ENCODE assay signal across 14 cellular contexts in genomic region chr4:30269850-30270249, GRCh38.
DNase-seq lines count a peak whose midpoint lies in the region; TF ChIP-seq lines count a peak whose summit lies in the region.
"Had no signal": no experiment of that assay in that cellular context is flagged by ENCODE, and none has a peak within 500 bp of the region (broad histone marks: within the 10 kb centered on the region; RNA-seq: fewer than 3 reads in every experiment).

No MANE protein-coding gene starts in this region.

- no peak for DNase-seq in MCF 10A (ENCODE audit: unreplicated experiment)
- no peak for DNase-seq in breast epithelium (ENCODE audit: low spot score in 2 of 2)
- peak; percentile 28 for DNase-seq in RKO (ENCODE audit: low spot score)
- DNase-seq in epithelial cell of esophagus (ENCODE audit: low read depth) = peak; percentile 32
- DNase-seq in NCI-H69 (lab: John Stamatoyannopoulos, UW) = no peak
- no peak for DNase-seq in stimulated activated CD4-positive, alpha-beta T cell treated with anti-CD3 and anti-CD28 coated beads, Interleukin-15, amount 100 ng/mL, for 24 hours
- no peak for DNase-seq in adrenal gland
- no peak for DNase-seq in superior temporal gyrus (ENCODE audit: extremely low spot score)
- DNase-seq: activated CD8-positive, alpha-beta T cell treated with anti-CD3 and anti-CD28 coated beads, Interleukin-2, amount 10 ng/mL, durations not matched to agents 7 days and 5 days; activated naive CD4-positive, alpha-beta T cell treated with anti-CD3 and anti-CD28 coated beads, Interleukin-2, amount 10 ng/mL, durations not matched to agents 7 days and 5 days; naive thymus-derived CD8-positive, alpha-beta T cell; NCI-H774; T-helper 2 cell; transverse colon had no signal

- 43 to 51% (median 48%) methylated on average over 6 of the region's 6 CpGs for WGBS in adrenal gland, 4 donors

- no peaks in the 10 kb centered on the region for H3K27me3 ChIP-seq in breast epithelium
- no peaks in the 10 kb centered on the region for H3K27me3 ChIP-seq in adrenal gland
- H3K27me3 ChIP-seq: transverse colon had no signal

- TF ChIP-seq CTCF in MCF 10A (IDR thresholded peaks at IDR 0.05; ENCODE audit: unreplicated experiment) (peak; percentile 14), breast epithelium (IDR thresholded peaks at IDR 0.05) (peak in 1 of 3 donors; percentile 18), epithelial cell of esophagus (IDR thresholded peaks at IDR 0.05; ENCODE audit: insufficient read depth, low read depth, low read length, missing control alignments) (peak; percentile 61), adrenal gland (IDR thresholded peaks at IDR 0.05) (peak in 1 of 6 experiments; percentile 25)

- no peak overlapping the region for H3K4me3 Mint-ChIP-seq in MCF 10A (ENCODE audit: unreplicated experiment)
- H3K4me3 Mint-ChIP-seq: activated CD8-positive, alpha-beta T cell treated with anti-CD3 and anti-CD28 coated beads, Interleukin-2, amount 10 ng/mL, durations not matched to agents 7 days and 5 days; activated naive CD4-positive, alpha-beta T cell treated with anti-CD3 and anti-CD28 coated beads, Interleukin-2, amount 10 ng/mL, durations not matched to agents 7 days and 5 days; naive thymus-derived CD8-positive, alpha-beta T cell had no signal

- H3K27ac Mint-ChIP-seq in MCF 10A (ENCODE audit: low read depth, unreplicated experiment) = no peak overlapping the region
- H3K27ac Mint-ChIP-seq: activated CD8-positive, alpha-beta T cell treated with anti-CD3 and anti-CD28 coated beads, Interleukin-2, amount 10 ng/mL, durations not matched to agents 7 days and 5 days; activated naive CD4-positive, alpha-beta T cell treated with anti-CD3 and anti-CD28 coated beads, Interleukin-2, amount 10 ng/mL, durations not matched to agents 7 days and 5 days; naive thymus-derived CD8-positive, alpha-beta T cell had no signal

- H3K36me3 Mint-ChIP-seq in MCF 10A (ENCODE audit: insufficient read depth, unreplicated experiment) = no peaks in the 10 kb centered on the region
- H3K36me3 Mint-ChIP-seq: activated naive CD4-positive, alpha-beta T cell treated with anti-CD3 and anti-CD28 coated beads, Interleukin-2, amount 10 ng/mL, durations not matched to agents 7 days and 5 days; naive thymus-derived CD8-positive, alpha-beta T cell had no signal

- no peaks in the 10 kb centered on the region for H3K27me3 Mint-ChIP-seq in MCF 10A (ENCODE audit: insufficient read depth, unreplicated experiment)
- H3K27me3 Mint-ChIP-seq: activated naive CD4-positive, alpha-beta T cell treated with anti-CD3 and anti-CD28 coated beads, Interleukin-2, amount 10 ng/mL, durations not matched to agents 7 days and 5 days; naive thymus-derived CD8-positive, alpha-beta T cell had no signal

- POLR2A ChIA-PET in MCF 10A (lab: Yijun Ruan, JAX) = no interaction called here

- intact Hi-C loops in MCF 10A (cut with micrococcal nuclease) = no loop called here
- intact Hi-C loops in breast epithelium (cut with DNase I; ENCODE audit: low total_unique reads) = no loop called here
- intact Hi-C loops in adrenal gland (cut with DNase I) = no loop called here

- BruUV-seq in MCF 10A (replicated peaks; lab: Mats Ljungman, UMichigan) = no TSS peak

- H3K4me3 ChIP-seq in breast epithelium (no peak overlapping the region), epithelial cell of esophagus (ENCODE audit: low read length) (no peak overlapping the region), adrenal gland (no peak overlapping the region)
- H3K4me3 ChIP-seq: transverse colon had no signal

- H3K27ac ChIP-seq in breast epithelium = no peak overlapping the region
- H3K27ac ChIP-seq in adrenal gland = no peak overlapping the region
- H3K27ac ChIP-seq: transverse colon had no signal

- TF ChIP-seq POLR2A in breast epithelium (IDR thresholded peaks at IDR 0.05) (no peak), adrenal gland (IDR thresholded peaks at IDR 0.05) (no peak)

- H3K9me3 ChIP-seq in breast epithelium = peaks cover 0 to 4% of the 10 kb centered on the region in 2 donors
- no peaks in the 10 kb centered on the region for H3K9me3 ChIP-seq in adrenal gland (replicated peaks in 1 of 3)
- H3K9me3 ChIP-seq: transverse colon had no signal

- peaks cover 10% of the 10 kb centered on the region for H3K9me3 Mint-ChIP-seq in MCF 10A (ENCODE audit: unreplicated experiment)

- H3K4me1 ChIP-seq in breast epithelium (no peaks in the 10 kb centered on the region), adrenal gland (replicated peaks in 1 of 2) (no peaks in the 10 kb centered on the region)
- H3K4me1 ChIP-seq: transverse colon had no signal

- CTCF ChIA-PET in MCF 10A (lab: Yijun Ruan, JAX) = interaction anchor here (0.7 kb wide), 1 partner anchor 20 kb away, joined by 3 read pairs; no protein-coding TSS in a partner anchor

- peaks cover 8% of the 10 kb centered on the region for H3K4me1 Mint-ChIP-seq in MCF 10A (ENCODE audit: insufficient read depth, unreplicated experiment)
- H3K4me1 Mint-ChIP-seq: activated naive CD4-positive, alpha-beta T cell treated with anti-CD3 and anti-CD28 coated beads, Interleukin-2, amount 10 ng/mL, durations not matched to agents 7 days and 5 days; naive thymus-derived CD8-positive, alpha-beta T cell had no signal

- H3K36me3 ChIP-seq in breast epithelium (no peaks in the 10 kb centered on the region), adrenal gland (replicated peaks in 1 of 2) (no peaks in the 10 kb centered on the region)
- H3K36me3 ChIP-seq: transverse colon had no signal

Comparison
In these comparisons a context has a peak if more than half of its experiments do, and no peak if none do; other contexts are left out.
1. DNase-seq: peak in RKO (single experiment) and epithelial cell of esophagus (single experiment); none in MCF 10A (single experiment), breast epithelium (0 of 2), NCI-H69 (single experiment), stimulated activated CD4-positive, alpha-beta T cell treated with anti-CD3 and anti-CD28 coated beads, Interleukin-15, amount 100 ng/mL, for 24 hours (single experiment), adrenal gland (0 of 7) and superior temporal gyrus (single experiment).